ENCODE assay signal across 12 cellular contexts in genomic region chr12:111359231-111359913, GRCh38. TPM values are rescaled to one million over a fixed set of nuclear protein-coding genes. Genes with fewer than 3 reads are reported as not detected.
DNase-seq lines count a peak whose midpoint lies in the region; ATAC-seq and TF ChIP-seq lines count a peak whose summit lies in the region.
"Had no signal": no experiment of that assay in that cellular context is flagged by ENCODE, and none has a peak within 500 bp of the region (broad histone marks: within the 10 kb centered on the region; RNA-seq: fewer than 3 reads in every experiment).

No MANE protein-coding gene starts in this region.

- no peaks in the 10 kb centered on the region for H3K27me3 ChIP-seq in ascending aorta

- peak; percentile 11 for DNase-seq in EL
- peak; percentile 58 for DNase-seq in SIG-M5 (lab: John Stamatoyannopoulos, UW)
- DNase-seq in activated naive CD4-positive, alpha-beta T cell treated with anti-CD3 and anti-CD28 coated beads for 36 hours, result peak; percentile 55
- DNase-seq in stimulated activated CD4-positive, alpha-beta T cell treated with anti-CD3 and anti-CD28 coated beads, Interleukin-15, amount 100 ng/mL, for 48 hours (ENCODE audit: low read depth in 2 of 2), result peak; percentile 41 to 46
- DNase-seq in NCI-H446 (lab: John Stamatoyannopoulos, UW), result no peak
- DNase-seq in A172 (ENCODE audit: low spot score), result no peak
- no peak for DNase-seq in ascending aorta (ENCODE audit: low spot score in 2 of 2)
- DNase-seq: NCI-H2107, nucleus accumbens, SHP77 had no signal

- no peak overlapping the region for H3K27ac Mint-ChIP-seq in activated naive CD4-positive, alpha-beta T cell treated with anti-CD3 and anti-CD28 coated beads for 36 hours
- H3K27ac Mint-ChIP-seq: GM23338 had no signal

- no peaks in the 10 kb centered on the region for H3K36me3 Mint-ChIP-seq in activated naive CD4-positive, alpha-beta T cell treated with anti-CD3 and anti-CD28 coated beads for 36 hours (ENCODE audit: low read depth)

- CTCF ChIA-PET in activated naive CD4-positive, alpha-beta T cell treated with anti-CD3 and anti-CD28 coated beads for 36 hours (lab: Charles Lee), result interaction anchor here (0.6 to 1.7 kb wide), 2 partner anchors 37 to 97 kb away, joined by 3 to 7 read pairs; no protein-coding TSS in a partner anchor

- no peaks in the 10 kb centered on the region for H3K4me1 ChIP-seq in ascending aorta

- H3K27me3 Mint-ChIP-seq in activated naive CD4-positive, alpha-beta T cell treated with anti-CD3 and anti-CD28 coated beads for 36 hours (ENCODE audit: low read depth), result peaks cover 7% of the 10 kb centered on the region

- peaks cover 12% of the 10 kb centered on the region for H3K4me1 Mint-ChIP-seq in activated naive CD4-positive, alpha-beta T cell treated with anti-CD3 and anti-CD28 coated beads for 36 hours (ENCODE audit: low read depth)
- H3K4me1 Mint-ChIP-seq: GM23338 had no signal

- intact Hi-C loops in activated naive CD4-positive, alpha-beta T cell treated with anti-CD3 and anti-CD28 coated beads for 36 hours (cut with micrococcal nuclease), result no loop called here
- intact Hi-C loops in ascending aorta (cut with DNase I), result no loop called here

- no peak overlapping the region for H3K4me3 ChIP-seq in ascending aorta
- H3K4me3 ChIP-seq: GM23338 had no signal

- ATAC-seq in HG02763 (IDR thresholded peaks at IDR 0.05; ENCODE audit: unreplicated experiment), result no peak
- ATAC-seq: GM23338 had no signal

- TF ChIP-seq CTCF in ascending aorta (IDR thresholded peaks at IDR 0.05), result no peak

- no peak overlapping the region for H3K4me3 Mint-ChIP-seq in activated naive CD4-positive, alpha-beta T cell treated with anti-CD3 and anti-CD28 coated beads for 36 hours
- H3K4me3 Mint-ChIP-seq: GM23338 had no signal

- H3K9me3 Mint-ChIP-seq in activated naive CD4-positive, alpha-beta T cell treated with anti-CD3 and anti-CD28 coated beads for 36 hours, result peaks cover 3% of the 10 kb centered on the region
- H3K9me3 Mint-ChIP-seq: GM23338 had no signal

- no peaks in the 10 kb centered on the region for H3K9me3 ChIP-seq in ascending aorta

- no peak overlapping the region for H3K27ac ChIP-seq in ascending aorta

- peaks cover 14 to 17% of the 10 kb centered on the region in 2 donors for H3K36me3 ChIP-seq in ascending aorta

RNA-seq across cellular contexts. Expression of gene PHETA1, which starts 9.5 kb away (rescaled TPM):
- 1 to 10 TPM in 1 of 2 experiments, under 1 TPM in 1; 0.35 to 1.0 TPM for total RNA-seq in activated naive CD4-positive, alpha-beta T cell treated with anti-CD3 and anti-CD28 coated beads for 36 hours
- total RNA-seq in A172 (2014; rRNA removed; shearing (Covaris generic)), result 9.4 and 16.6 TPM in 2 replicates
- total RNA-seq in ascending aorta, result 12.9 TPM

RNA-seq across cellular contexts. Expression of gene SH2B3, which starts 46.4 kb away (rescaled TPM):
- total RNA-seq in activated naive CD4-positive, alpha-beta T cell treated with anti-CD3 and anti-CD28 coated beads for 36 hours, result 10 to 100 TPM; 21.1 to 21.3 TPM
- 30.5 and 32.3 TPM in 2 replicates for total RNA-seq in A172 (2014; rRNA removed; shearing (Covaris generic))
- total RNA-seq in ascending aorta, result 124 TPM

Comparison
In these comparisons a context has a peak if more than half of its experiments do, and no peak if none do; other contexts are left out.
1. DNase-seq: peak in EL (single experiment), SIG-M5 (single experiment), activated naive CD4-positive, alpha-beta T cell treated with anti-CD3 and anti-CD28 coated beads for 36 hours (single experiment) and stimulated activated CD4-positive, alpha-beta T cell treated with anti-CD3 and anti-CD28 coated beads, Interleukin-15, amount 100 ng/mL, for 48 hours (2 of 2); none in NCI-H446 (0 of 2), A172 (single experiment) and ascending aorta (0 of 2).